ENCODE assay signal across 20 cellular contexts in the genomic region with DNA sequence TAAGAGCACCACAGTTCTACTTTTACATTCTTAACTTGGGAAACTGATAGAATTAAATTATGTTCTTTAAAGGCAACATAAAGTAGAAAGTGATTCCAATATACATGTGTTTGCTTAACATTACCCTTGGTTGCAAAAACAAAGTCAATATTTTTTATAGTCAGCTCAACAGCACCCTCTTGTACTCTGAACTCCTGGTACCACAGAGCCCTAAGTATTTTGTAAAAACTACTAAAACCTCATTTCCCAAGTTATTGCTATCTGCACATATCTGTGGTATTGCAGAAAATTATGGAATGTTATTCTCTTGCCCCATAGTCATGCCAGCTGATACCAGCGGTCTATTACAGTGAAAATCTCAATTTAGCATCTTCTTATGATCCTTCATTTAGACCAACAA. TPM values are rescaled to one million over a fixed set of nuclear protein-coding genes. Genes with fewer than 3 reads are reported as not detected.
DNase-seq lines count a peak whose midpoint lies in the region; ATAC-seq lines count a peak whose summit lies in the region.
"Had no signal": no experiment of that assay in that cellular context is flagged by ENCODE, and none has a peak within 500 bp of the region (broad histone marks: within the 10 kb centered on the region; RNA-seq: fewer than 3 reads in every experiment).

No MANE protein-coding gene starts in this region.

- H3K27me3 Mint-ChIP-seq in activated T-helper 1 cell treated with anti-CD3 and anti-CD28 coated beads, Interleukin-12 subunit alpha, Interleukin-12 subunit beta, Interleukin-2, Interleukin-4 antibody, amounts not matched to agents 30 ng/mL and 10 ng/mL and 1 ng/mL, durations not matched to agents 14 hours and 24 hours and 36 hours (ENCODE audit: insufficient read depth) = no peaks in the 10 kb centered on the region
- H3K27me3 Mint-ChIP-seq in activated T-cell treated with anti-CD3 and anti-CD28 coated beads, Interleukin-2, amount 50 U/mL, for 24 hours = peaks cover 33% of the 10 kb centered on the region

- H3K36me3 ChIP-seq in BLaER1 = peaks cover 18% of the 10 kb centered on the region; the same call in 1 of the 2 replicates
- H3K36me3 ChIP-seq: Peyer's patch had no signal

- peaks cover 8% of the 10 kb centered on the region for H3K36me3 Mint-ChIP-seq in activated T-helper 1 cell treated with anti-CD3 and anti-CD28 coated beads, Interleukin-12 subunit alpha, Interleukin-12 subunit beta, Interleukin-2, Interleukin-4 antibody, amounts not matched to agents 30 ng/mL and 10 ng/mL and 1 ng/mL, durations not matched to agents 14 hours and 24 hours and 36 hours (ENCODE audit: low read depth)
- peaks cover 20% of the 10 kb centered on the region for H3K36me3 Mint-ChIP-seq in activated T-cell treated with anti-CD3 and anti-CD28 coated beads, Interleukin-2, amount 50 U/mL, for 24 hours (ENCODE audit: low read depth)

- H3K4me1 Mint-ChIP-seq in activated T-helper 1 cell treated with anti-CD3 and anti-CD28 coated beads, Interleukin-12 subunit alpha, Interleukin-12 subunit beta, Interleukin-2, Interleukin-4 antibody, amounts not matched to agents 30 ng/mL and 10 ng/mL and 1 ng/mL, durations not matched to agents 14 hours and 24 hours and 36 hours (ENCODE audit: low read depth) = peaks cover 19% of the 10 kb centered on the region
- peaks cover 13% of the 10 kb centered on the region for H3K4me1 Mint-ChIP-seq in activated T-cell treated with anti-CD3 and anti-CD28 coated beads, Interleukin-2, amount 50 U/mL, for 24 hours (ENCODE audit: low read depth)

- peak overlapping the region; percentile 13; the same call in 1 of the 2 replicates for H3K4me2 ChIP-seq in BLaER1

- H3K9ac ChIP-seq in BLaER1 = no peak overlapping the region

- H3K4me1 ChIP-seq in BLaER1 = peaks cover 28% of the 10 kb centered on the region

- no peak overlapping the region for H3K27ac ChIP-seq in BLaER1
- H3K27ac ChIP-seq: HL-60, Peyer's patch, testis had no signal

- peaks cover 2% of the 10 kb centered on the region; the same call in 1 of the 2 replicates for H4K20me1 ChIP-seq in BLaER1

- intact Hi-C loops in activated T-helper 1 cell treated with anti-CD3 and anti-CD28 coated beads, Interleukin-12 subunit alpha, Interleukin-12 subunit beta, Interleukin-2, Interleukin-4 antibody, amounts not matched to agents 30 ng/mL and 10 ng/mL and 1 ng/mL, durations not matched to agents 14 hours and 24 hours and 36 hours (cut with micrococcal nuclease) = loop anchor here (5.0 kb wide), 1 partner anchor 45 kb away; no protein-coding TSS in a partner anchor

- H3K4me3 ChIP-seq in BLaER1 = no peak overlapping the region
- H3K4me3 ChIP-seq: Peyer's patch, testis had no signal

- H3K27me3 ChIP-seq in BLaER1 = peaks cover 64% of the 10 kb centered on the region
- H3K27me3 ChIP-seq: Peyer's patch, testis had no signal

- H3K4me3 Mint-ChIP-seq in activated T-helper 1 cell treated with anti-CD3 and anti-CD28 coated beads, Interleukin-12 subunit alpha, Interleukin-12 subunit beta, Interleukin-2, Interleukin-4 antibody, amounts not matched to agents 30 ng/mL and 10 ng/mL and 1 ng/mL, durations not matched to agents 14 hours and 24 hours and 36 hours = peak overlapping the region; percentile 62
- H3K4me3 Mint-ChIP-seq in activated T-cell treated with anti-CD3 and anti-CD28 coated beads, Interleukin-2, amount 50 U/mL, for 24 hours = no peak overlapping the region

- DNase-seq in HCEC 1CT (peak; percentile 12), hepatic stellate cell (ENCODE audit: low spot score) (peak; percentile 23), dermis blood vessel endothelial cell (no peak)
- DNase-seq in activated T-helper 1 cell treated with anti-CD3 and anti-CD28 coated beads, Interleukin-12 subunit alpha, Interleukin-12 subunit beta, Interleukin-2, Interleukin-4 antibody, amounts not matched to agents 30 ng/mL and 10 ng/mL and 1 ng/mL, durations not matched to agents 14 hours and 24 hours and 36 hours (ENCODE audit: low spot score) = no peak
- DNase-seq in activated T-cell treated with anti-CD3 and anti-CD28 coated beads, Interleukin-2, amount 50 U/mL, for 24 hours = no peak
- DNase-seq: activated CD4-positive, CD25-positive, alpha-beta regulatory T cell; activated naive CD4-positive, alpha-beta T cell; left colon; midbrain; NCI-H1092; NCI-H526; Peyer's patch; stimulated activated CD4-positive, alpha-beta T cell treated with anti-CD3 and anti-CD28 coated beads, Interleukin-4, amount 100 ng/mL, for 24 hours; testis had no signal

- ATAC-seq in GM18858 (IDR thresholded peaks at IDR 0.05; ENCODE audit: unreplicated experiment) = no peak
- ATAC-seq: left colon had no signal

- no peaks in the 10 kb centered on the region for H3K9me3 ChIP-seq in BLaER1
- H3K9me3 ChIP-seq: Peyer's patch, testis had no signal

- no peaks in the 10 kb centered on the region for H3K9me3 Mint-ChIP-seq in activated T-helper 1 cell treated with anti-CD3 and anti-CD28 coated beads, Interleukin-12 subunit alpha, Interleukin-12 subunit beta, Interleukin-2, Interleukin-4 antibody, amounts not matched to agents 30 ng/mL and 10 ng/mL and 1 ng/mL, durations not matched to agents 14 hours and 24 hours and 36 hours
- no peaks in the 10 kb centered on the region for H3K9me3 Mint-ChIP-seq in activated T-cell treated with anti-CD3 and anti-CD28 coated beads, Interleukin-2, amount 50 U/mL, for 24 hours

- H3K27ac Mint-ChIP-seq in activated T-helper 1 cell treated with anti-CD3 and anti-CD28 coated beads, Interleukin-12 subunit alpha, Interleukin-12 subunit beta, Interleukin-2, Interleukin-4 antibody, amounts not matched to agents 30 ng/mL and 10 ng/mL and 1 ng/mL, durations not matched to agents 14 hours and 24 hours and 36 hours = peak overlapping the region; percentile 23
- no peak overlapping the region for H3K27ac Mint-ChIP-seq in activated T-cell treated with anti-CD3 and anti-CD28 coated beads, Interleukin-2, amount 50 U/mL, for 24 hours

RNA-seq across cellular contexts. Expression of a gene that starts 2.9 kb away (rescaled TPM):
- total RNA-seq in activated T-helper 1 cell treated with anti-CD3 and anti-CD28 coated beads, Interleukin-12 subunit alpha, Interleukin-12 subunit beta, Interleukin-2, Interleukin-4 antibody, amounts not matched to agents 30 ng/mL and 10 ng/mL and 1 ng/mL, durations not matched to agents 14 hours and 24 hours and 36 hours = 18.7 and 19.4 TPM in 2 replicates
- total RNA-seq in dermis blood vessel endothelial cell = 7.7 and 29.6 TPM in 2 replicates

RNA-seq across cellular contexts. Expression of a gene that starts 3.1 kb away (rescaled TPM):
- total RNA-seq in activated T-helper 1 cell treated with anti-CD3 and anti-CD28 coated beads, Interleukin-12 subunit alpha, Interleukin-12 subunit beta, Interleukin-2, Interleukin-4 antibody, amounts not matched to agents 30 ng/mL and 10 ng/mL and 1 ng/mL, durations not matched to agents 14 hours and 24 hours and 36 hours = 28.7 and 31.9 TPM in 2 replicates
- total RNA-seq in dermis blood vessel endothelial cell = 35.3 and 43.2 TPM in 2 replicates

RNA-seq across cellular contexts. Expression of a gene that starts 10.8 kb away (rescaled TPM):
- not detected in 2 replicates for total RNA-seq in activated T-helper 1 cell treated with anti-CD3 and anti-CD28 coated beads, Interleukin-12 subunit alpha, Interleukin-12 subunit beta, Interleukin-2, Interleukin-4 antibody, amounts not matched to agents 30 ng/mL and 10 ng/mL and 1 ng/mL, durations not matched to agents 14 hours and 24 hours and 36 hours
- total RNA-seq in dermis blood vessel endothelial cell = not detected in 2 replicates
- total RNA-seq: omental fat pad; Peyer's patch; skeletal muscle tissue; T-helper 1 cell treated with Interleukin-12 subunit alpha and Interleukin-12 subunit beta and Interleukin-4 antibody, amounts not matched to agents 30 ng/mL and 1 ng/mL, for 36 hours had no signal

RNA-seq across cellular contexts. Expression of a gene that starts 24.7 kb away (rescaled TPM):
- not detected in 2 replicates for total RNA-seq in activated T-helper 1 cell treated with anti-CD3 and anti-CD28 coated beads, Interleukin-12 subunit alpha, Interleukin-12 subunit beta, Interleukin-2, Interleukin-4 antibody, amounts not matched to agents 30 ng/mL and 10 ng/mL and 1 ng/mL, durations not matched to agents 14 hours and 24 hours and 36 hours
- total RNA-seq in dermis blood vessel endothelial cell = not detected in 2 replicates
- total RNA-seq: omental fat pad; skeletal muscle tissue; T-helper 1 cell treated with Interleukin-12 subunit alpha and Interleukin-12 subunit beta and Interleukin-4 antibody, amounts not matched to agents 30 ng/mL and 1 ng/mL, for 36 hours; testis had no signal

RNA-seq across cellular contexts. Expression of a gene that starts 32.8 kb away (rescaled TPM):
- total RNA-seq in activated T-helper 1 cell treated with anti-CD3 and anti-CD28 coated beads, Interleukin-12 subunit alpha, Interleukin-12 subunit beta, Interleukin-2, Interleukin-4 antibody, amounts not matched to agents 30 ng/mL and 10 ng/mL and 1 ng/mL, durations not matched to agents 14 hours and 24 hours and 36 hours = 0.27 TPM in 1 of 2 replicates, not detected in the other
- not detected in 2 replicates for total RNA-seq in dermis blood vessel endothelial cell
- total RNA-seq: skeletal muscle tissue; T-helper 1 cell treated with Interleukin-12 subunit alpha and Interleukin-12 subunit beta and Interleukin-4 antibody, amounts not matched to agents 30 ng/mL and 1 ng/mL, for 36 hours had no signal

Comparison
In these comparisons a context has a peak if more than half of its experiments do, and no peak if none do; other contexts are left out.
1. DNase-seq: peak in HCEC 1CT (single experiment) and hepatic stellate cell (single experiment); none in activated T-helper 1 cell treated with anti-CD3 and anti-CD28 coated beads, Interleukin-12 subunit alpha, Interleukin-12 subunit beta, Interleukin-2, Interleukin-4 antibody, amounts not matched to agents 30 ng/mL and 10 ng/mL and 1 ng/mL, durations not matched to agents 14 hours and 24 hours and 36 hours (single experiment), dermis blood vessel endothelial cell (single experiment) and activated T-cell treated with anti-CD3 and anti-CD28 coated beads, Interleukin-2, amount 50 U/mL, for 24 hours (single experiment).